8 cellular contexts compared by ENCODE assay signal in the genomic region with DNA sequence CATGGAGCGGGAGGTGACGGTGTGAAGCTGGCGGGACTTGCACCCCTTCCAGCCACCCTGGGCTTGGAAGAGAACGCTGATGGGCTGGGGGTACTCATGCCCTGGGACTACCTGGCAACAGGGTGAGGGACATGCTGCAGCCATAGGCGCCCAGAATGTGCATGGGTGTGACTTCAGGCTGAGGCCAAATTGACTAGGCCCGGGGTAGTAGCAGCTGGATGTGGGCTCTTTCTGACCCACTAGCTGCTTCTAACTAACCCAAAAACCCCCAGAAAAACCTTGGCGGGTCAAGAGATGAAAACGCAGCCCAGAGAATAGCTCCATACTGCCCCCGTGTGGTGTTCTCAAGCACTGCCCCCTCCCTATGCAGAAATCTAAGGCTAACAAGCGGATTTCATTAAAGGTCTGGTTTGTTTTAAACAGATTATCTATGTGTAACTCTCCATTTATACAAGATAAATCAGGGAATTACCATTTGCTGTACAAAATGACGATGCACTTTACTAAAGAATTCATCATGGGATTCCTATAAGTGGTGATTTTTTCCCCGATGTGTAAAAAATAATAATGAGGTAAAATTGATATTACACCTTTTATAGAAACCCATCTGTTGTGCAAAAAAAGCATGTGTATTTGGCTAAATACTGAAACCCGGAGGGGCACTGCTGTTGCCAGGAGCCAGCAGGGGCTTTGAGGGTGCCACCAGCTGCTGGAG. TPM values are rescaled to one million over a fixed set of nuclear protein-coding genes. Genes with fewer than 3 reads are reported as not detected.
DNase-seq lines count a peak whose midpoint lies in the region; ATAC-seq and TF ChIP-seq lines count a peak whose summit lies in the region.

No MANE protein-coding gene starts in this region.

- H3K4me3 ChIP-seq in NB4 (ENCODE audit: low read depth, low read length): no peak overlapping the region

- peak overlapping the region; percentile 67 for H3K4me3 Mint-ChIP-seq in type B pancreatic cell

- TF ChIP-seq CTCF in NB4 (IDR thresholded peaks at IDR 0.05; ENCODE audit: low read depth, low read length) (peak; percentile 99), type B pancreatic cell (conservative IDR thresholded peaks at IDR 0.05) (peak; percentile 95)

- no peaks in the 10 kb centered on the region for H3K36me3 Mint-ChIP-seq in type B pancreatic cell

- H3K9me3 Mint-ChIP-seq in type B pancreatic cell: no peaks in the 10 kb centered on the region

- peaks cover 6% of the 10 kb centered on the region for H3K27me3 Mint-ChIP-seq in type B pancreatic cell

- TF ChIP-seq POLR2A in NB4 (IDR thresholded peaks at IDR 0.05; ENCODE audit: extremely low read depth, insufficient read length): no peak

- DNase-seq in NOMO-1 treated with DMSO at 0.1 percent for 48 hours (lab: John Stamatoyannopoulos, UW; ENCODE audit: unreplicated experiment): peak; percentile 18
- no peak for DNase-seq in NOMO-1 treated with dmso at 0.1 percent for 144 hours (lab: John Stamatoyannopoulos, UW; ENCODE audit: unreplicated experiment)
- peak; percentile 81 for DNase-seq in NB4 (ENCODE audit: low read depth)
- peak; percentile 38 to 63 for DNase-seq in activated CD4-positive, alpha-beta T cell treated with anti-CD3 and anti-CD28 coated beads for 4 hours
- peak; percentile 67 for DNase-seq in ecto neural progenitor cell (ENCODE audit: low spot score)
- peak; percentile 65 for DNase-seq in midbrain (lab: John Stamatoyannopoulos, UW)
- no peak for DNase-seq in type B pancreatic cell (ENCODE audit: extremely low spot score, unreplicated experiment)

- peaks cover 25% of the 10 kb centered on the region for H3K4me1 Mint-ChIP-seq in type B pancreatic cell (ENCODE audit: unreplicated experiment)

- H3K27ac Mint-ChIP-seq in type B pancreatic cell: no peak overlapping the region

- ATAC-seq in GM19455 (IDR thresholded peaks at IDR 0.05; ENCODE audit: unreplicated experiment): no peak

RNA-seq across cellular contexts. Expression of gene SMARCD3, which starts 4.2 kb away (rescaled TPM):
- 20.0 and 58.4 TPM in 2 replicates for total RNA-seq in type B pancreatic cell (ENCODE audit: low replicate concordance)

RNA-seq across cellular contexts. Expression of gene CHPF2, which starts 12.0 kb away (rescaled TPM):
- 44.4 and 54.7 TPM in 2 replicates for total RNA-seq in type B pancreatic cell (ENCODE audit: low replicate concordance)

RNA-seq across cellular contexts. Expression of gene ABCF2, which starts 17.3 kb away (rescaled TPM):
- 35.9 and 46.5 TPM in 2 replicates for total RNA-seq in type B pancreatic cell (ENCODE audit: low replicate concordance)

RNA-seq across cellular contexts. Expression of gene H2BK1, which starts 34.0 kb away (rescaled TPM):
- not detected in 2 replicates for total RNA-seq in type B pancreatic cell (ENCODE audit: low replicate concordance)

RNA-seq across cellular contexts. Expression of gene ASB10, which starts 57.3 kb away (rescaled TPM):
- total RNA-seq in type B pancreatic cell (ENCODE audit: low replicate concordance): not detected in 2 replicates

Comparison
In these comparisons a context has a peak if more than half of its experiments do, and no peak if none do; other contexts are left out.
1. DNase-seq: peak in NOMO-1 treated with DMSO at 0.1 percent for 48 hours (single experiment), NB4 (single experiment), activated CD4-positive, alpha-beta T cell treated with anti-CD3 and anti-CD28 coated beads for 4 hours (2 of 2), ecto neural progenitor cell (single experiment) and midbrain (single experiment); none in NOMO-1 treated with dmso at 0.1 percent for 144 hours (single experiment) and type B pancreatic cell (single experiment).